Comparison of ENCODE assay signal across 9 cellular contexts in the genomic region with DNA sequence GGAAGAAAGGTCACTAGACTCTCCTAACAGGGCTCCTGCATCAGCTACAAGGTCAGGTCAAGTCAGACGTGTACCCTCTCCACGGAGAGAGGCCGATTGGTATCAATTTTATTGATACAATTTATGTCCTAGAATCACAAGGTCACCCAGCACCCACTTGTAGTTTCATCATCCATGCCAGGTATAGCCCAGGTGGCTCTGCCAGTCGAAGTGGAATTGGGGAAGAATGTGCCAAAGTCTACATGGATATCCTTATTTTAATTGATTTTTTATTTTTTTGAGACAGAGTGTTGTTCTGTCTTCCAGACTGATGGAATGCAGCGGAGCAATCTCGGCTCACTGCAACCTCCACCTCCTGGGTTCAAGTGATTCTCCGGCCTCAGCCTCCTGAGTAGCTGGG.
"Had no signal": no experiment of that assay in that cellular context is flagged by ENCODE, and none has a peak within 500 bp of the region (broad histone marks: within the 10 kb centered on the region; RNA-seq: fewer than 3 reads in every experiment).

No MANE protein-coding gene starts in this region.

- H3K4me1 ChIP-seq: HAP-1 had no signal

- H3K27ac ChIP-seq: GM23248, HL-60 had no signal

- H3K9ac ChIP-seq: GM23248 had no signal

- H2AFZ ChIP-seq: GM23248 had no signal

- H3K36me3 ChIP-seq: HAP-1 had no signal

- DNase-seq: GM23248, GOT3, H7, HFFc6, IMR-90 had no signal

- ATAC-seq: HCT116, K562 had no signal

- H3K4me3 ChIP-seq: GM23248, HAP-1, K562 had no signal
